8 cellular contexts compared by ENCODE assay signal in genomic region chr6:142926177-142926493, GRCh38. TPM values are rescaled to one million over a fixed set of nuclear protein-coding genes. Genes with fewer than 3 reads are reported as not detected.
A peak's percentile ranks its signal among the peaks of the same experiment; 100 is the strongest.
DNase-seq lines count a peak whose midpoint lies in the region; ATAC-seq and TF ChIP-seq lines count a peak whose summit lies in the region.

No MANE protein-coding gene starts in this region.

- peak overlapping the region; percentile 57 for H3K4me3 ChIP-seq in HEK293 (ENCODE audit: low read depth, low read length)
- peak overlapping the region; percentile 69 for H3K4me3 ChIP-seq in iPS-15b (ENCODE audit: low read depth, low read length)

- H3K36me3 ChIP-seq in HEK293 (ENCODE audit: control insufficient read depth in 2 of 2, insufficient read depth in 1 of 2, low read length in 2 of 2), result no peaks in the 10 kb centered on the region
- no peaks in the 10 kb centered on the region for H3K36me3 ChIP-seq in iPS-15b (ENCODE audit: control insufficient read depth, insufficient read depth, low read length)

- peaks cover 3% of the 10 kb centered on the region for H3K27me3 ChIP-seq in iPS-15b (ENCODE audit: control insufficient read depth, insufficient read depth, low read length)

- DNase-seq in activated T-helper 2 cell treated with anti-CD3 and anti-CD28 coated beads, Interferon-gamma antibody, Interleukin-2, Interleukin-4, amounts not matched to agents 10 μg/mL and 5 μg/mL and 100 μg/mL, durations not matched to agents 14 hours and 24 hours and 36 hours (ENCODE audit: low spot score), result no peak
- DNase-seq in stimulated activated effector memory CD8-positive, alpha-beta T cell treated with anti-CD3 and anti-CD28 coated beads, Interleukin-12 subunit alpha, Interleukin-12 subunit beta, amount 100 ng/mL, for 72 hours (ENCODE audit: low spot score in 2 of 2), result no peak
- DNase-seq in cerebellum (ENCODE audit: low spot score) (no peak), NCI-H1436 (lab: John Stamatoyannopoulos, UW) (no peak)

- H3K9me3 ChIP-seq in HEK293 (ENCODE audit: control insufficient read depth, insufficient read depth, low read depth, low read length), result no peaks in the 10 kb centered on the region
- H3K9me3 ChIP-seq in iPS-15b (ENCODE audit: control insufficient read depth, insufficient read depth, low read length), result no peaks in the 10 kb centered on the region

- H3K27me3 Mint-ChIP-seq in activated T-helper 2 cell treated with anti-CD3 and anti-CD28 coated beads, Interferon-gamma antibody, Interleukin-2, Interleukin-4, amounts not matched to agents 10 μg/mL and 5 μg/mL and 100 μg/mL, durations not matched to agents 14 hours and 24 hours and 36 hours (ENCODE audit: low read depth), result no peaks in the 10 kb centered on the region

- no peak for TF ChIP-seq CTCF in HEK293 (tag by site-specific recombination; IDR thresholded peaks at IDR 0.05)

- peak overlapping the region; percentile 49 for H3K9ac ChIP-seq in iPS-15b (ENCODE audit: low read depth, low read length)

- intact Hi-C loops in activated T-helper 2 cell treated with anti-CD3 and anti-CD28 coated beads, Interferon-gamma antibody, Interleukin-2, Interleukin-4, amounts not matched to agents 10 μg/mL and 5 μg/mL and 100 μg/mL, durations not matched to agents 14 hours and 24 hours and 36 hours (cut with micrococcal nuclease), result loop anchor here (1.0 to 5.0 kb wide), 3 partner anchors 13 to 84 kb away; no protein-coding TSS in a partner anchor

- H3K27ac Mint-ChIP-seq in activated T-helper 2 cell treated with anti-CD3 and anti-CD28 coated beads, Interferon-gamma antibody, Interleukin-2, Interleukin-4, amounts not matched to agents 10 μg/mL and 5 μg/mL and 100 μg/mL, durations not matched to agents 14 hours and 24 hours and 36 hours, result peak overlapping the region; percentile 84
- peak overlapping the region; percentile 95 for H3K27ac Mint-ChIP-seq in stimulated activated effector memory CD8-positive, alpha-beta T cell treated with anti-CD3 and anti-CD28 coated beads, Interleukin-12 subunit alpha, Interleukin-12 subunit beta, amount 100 ng/mL, for 72 hours

- peak overlapping the region; percentile 80 for H3K4me3 Mint-ChIP-seq in activated T-helper 2 cell treated with anti-CD3 and anti-CD28 coated beads, Interferon-gamma antibody, Interleukin-2, Interleukin-4, amounts not matched to agents 10 μg/mL and 5 μg/mL and 100 μg/mL, durations not matched to agents 14 hours and 24 hours and 36 hours (ENCODE audit: low read depth)
- peak overlapping the region; percentile 83 for H3K4me3 Mint-ChIP-seq in stimulated activated effector memory CD8-positive, alpha-beta T cell treated with anti-CD3 and anti-CD28 coated beads, Interleukin-12 subunit alpha, Interleukin-12 subunit beta, amount 100 ng/mL, for 72 hours

- peaks cover 42% of the 10 kb centered on the region for H3K4me1 Mint-ChIP-seq in activated T-helper 2 cell treated with anti-CD3 and anti-CD28 coated beads, Interferon-gamma antibody, Interleukin-2, Interleukin-4, amounts not matched to agents 10 μg/mL and 5 μg/mL and 100 μg/mL, durations not matched to agents 14 hours and 24 hours and 36 hours (ENCODE audit: low read depth)
- peaks cover 43% of the 10 kb centered on the region for H3K4me1 Mint-ChIP-seq in stimulated activated effector memory CD8-positive, alpha-beta T cell treated with anti-CD3 and anti-CD28 coated beads, Interleukin-12 subunit alpha, Interleukin-12 subunit beta, amount 100 ng/mL, for 72 hours

- H3K4me1 ChIP-seq in HEK293 (ENCODE audit: control insufficient read depth, insufficient read depth, low read length) (no peaks in the 10 kb centered on the region), iPS-15b (ENCODE audit: control insufficient read depth, insufficient read depth, low read length) (peaks cover 3% of the 10 kb centered on the region)

- CTCF ChIA-PET in HEK293 (lab: Yijun Ruan, JAX), result interaction anchor here (0.6 to 1.0 kb wide), 3 partner anchors 11 to 452 kb away, joined by 3 read pairs; no protein-coding TSS in a partner anchor

- H3K27ac ChIP-seq in HEK293 (ENCODE audit: extremely low read depth, low read depth, low read length), result peak overlapping the region; percentile 53; the same call in 1 of the 2 replicates

- POLR2A ChIA-PET in HEK293 (lab: Yijun Ruan, JAX), result interaction anchor here (0.7 kb wide), 1 partner anchor 44 kb away, joined by 3 read pairs; no protein-coding TSS in a partner anchor

- no peak for ATAC-seq in stimulated activated effector memory CD8-positive, alpha-beta T cell treated with anti-CD3 and anti-CD28 coated beads, Interleukin-12 subunit alpha, Interleukin-12 subunit beta, amount 100 ng/mL, for 72 hours
- ATAC-seq in GM18868 (IDR thresholded peaks at IDR 0.05; ENCODE audit: unreplicated experiment) (no peak), HG02970 (IDR thresholded peaks at IDR 0.05; ENCODE audit: low FRiP score, unreplicated experiment) (no peak)

- peaks cover 26% of the 10 kb centered on the region for H3K36me3 Mint-ChIP-seq in activated T-helper 2 cell treated with anti-CD3 and anti-CD28 coated beads, Interferon-gamma antibody, Interleukin-2, Interleukin-4, amounts not matched to agents 10 μg/mL and 5 μg/mL and 100 μg/mL, durations not matched to agents 14 hours and 24 hours and 36 hours (ENCODE audit: low read depth)
- peaks cover 40% of the 10 kb centered on the region for H3K36me3 Mint-ChIP-seq in stimulated activated effector memory CD8-positive, alpha-beta T cell treated with anti-CD3 and anti-CD28 coated beads, Interleukin-12 subunit alpha, Interleukin-12 subunit beta, amount 100 ng/mL, for 72 hours

- no peaks in the 10 kb centered on the region for H3K9me3 Mint-ChIP-seq in activated T-helper 2 cell treated with anti-CD3 and anti-CD28 coated beads, Interferon-gamma antibody, Interleukin-2, Interleukin-4, amounts not matched to agents 10 μg/mL and 5 μg/mL and 100 μg/mL, durations not matched to agents 14 hours and 24 hours and 36 hours
- no peaks in the 10 kb centered on the region for H3K9me3 Mint-ChIP-seq in stimulated activated effector memory CD8-positive, alpha-beta T cell treated with anti-CD3 and anti-CD28 coated beads, Interleukin-12 subunit alpha, Interleukin-12 subunit beta, amount 100 ng/mL, for 72 hours

TF ChIP-seq in HEK293, 187 proteins besides CTCF, POLR2A, EP300 and RAD21 (continues in another document):
- no peak for TF ChIP-seq PRDM10 (tag by site-specific recombination; IDR thresholded peaks at IDR 0.05)
- no peak for TF ChIP-seq EGR2 (tag by site-specific recombination; IDR thresholded peaks at IDR 0.05; ENCODE audit: low read depth)
- peak; percentile 58 for TF ChIP-seq ZNF335 (tag by site-specific recombination; conservative IDR thresholded peaks at IDR 0.05)
- 0 out of 2 replicates have a peak, but pooled peaks have one; percentile 14 for TF ChIP-seq ZNF366 (tag by site-specific recombination; conservative IDR thresholded peaks at IDR 0.05)
- no peak for TF ChIP-seq ZNF544 (tag by site-specific recombination; IDR thresholded peaks at IDR 0.05)
- TF ChIP-seq TSHZ1 (tag by site-specific recombination; IDR thresholded peaks at IDR 0.05; ENCODE audit: borderline replicate concordance), result no peak

RNA-seq across cellular contexts. Expression of gene HIVEP2, which starts 18.8 kb away (rescaled TPM):
- total RNA-seq in activated T-helper 2 cell treated with anti-CD3 and anti-CD28 coated beads, Interferon-gamma antibody, Interleukin-2, Interleukin-4, amounts not matched to agents 10 μg/mL and 5 μg/mL and 100 μg/mL, durations not matched to agents 14 hours and 24 hours and 36 hours, result 24.3 and 26.1 TPM in 2 replicates
- 31.3 TPM for total RNA-seq in cerebellum
